In genomic region chr2:86562891-86563649, GRCh38 we compare ENCODE assay signal across 8 cellular contexts. TPM values are rescaled to one million over a fixed set of nuclear protein-coding genes. Genes with fewer than 3 reads are reported as not detected.
A peak's percentile ranks its signal among the peaks of the same experiment; 100 is the strongest.
DNase-seq lines count a peak whose midpoint lies in the region; ATAC-seq, FAIRE-seq and TF ChIP-seq lines count a peak whose summit lies in the region.

TSS of gene CHMP3 (minus strand) at chr2:86563443. CDS start at chr2:86563348, 95 bp downstream.

- WGBS in psoas muscle, 3 donors = 0% methylated on average over 60 of the region's 60 CpGs

- DNase-seq in NCI-H187 (lab: John Stamatoyannopoulos, UW) = peak; percentile 83 to 89
- peak; percentile 89 to 98 (median 95) for DNase-seq in T-helper 2 cell
- DNase-seq in left ventricle myocardium superior = peak; percentile 98
- peak; percentile 98 for DNase-seq in psoas muscle
- peak; percentile 98 for DNase-seq in urothelium cell line (ENCODE audit: low spot score)

- ATAC-seq in GM18498 (IDR thresholded peaks at IDR 0.05; ENCODE audit: unreplicated experiment) (peak; percentile 90), HG02938 (IDR thresholded peaks at IDR 0.05; ENCODE audit: unreplicated experiment) (peak; percentile 80), left ventricle myocardium superior (peak; percentile 98), psoas muscle (peak; percentile 98 to 99 (median 98))

- peaks cover 20% of the 10 kb centered on the region for H3K4me1 ChIP-seq in psoas muscle

- no peaks in the 10 kb centered on the region for H3K27me3 ChIP-seq in psoas muscle (ENCODE audit: insufficient read depth in 3 of 3, low read length in 2 of 3)

- peak within 1 kb of the TSS; percentile 81 for H3K4me3 ChIP-seq in psoas muscle

- H3K27ac ChIP-seq in angular gyrus (ENCODE audit: low read depth, low read length) = peak within 1 kb of the TSS; percentile 99
- H3K27ac ChIP-seq in psoas muscle = peak within 1 kb of the TSS; percentile 98

- intact Hi-C loops in left ventricle myocardium superior (cut with micrococcal nuclease) = no loop called here
- intact Hi-C loops in psoas muscle (cut with DNase I) = loop anchor here in 1 of 2 donors (2.0 kb wide), 1 partner anchor 60 kb away; the partner anchor contains the start of gene RNF103

- no peak for TF ChIP-seq CTCF in psoas muscle (IDR thresholded peaks at IDR 0.05)

- no peaks in the 10 kb centered on the region for H3K9me3 ChIP-seq in psoas muscle

- H3K36me3 ChIP-seq in psoas muscle (ENCODE audit: insufficient read depth in 1 of 2, low read depth in 1 of 2) = no peaks in the 10 kb centered on the region

- peak; percentile 5 for FAIRE-seq in urothelium cell line (lab: Jason Lieb, UNC)

RNA-seq across cellular contexts. Expression of gene CHMP3, which starts in this region (rescaled TPM):
- total RNA-seq in left ventricle myocardium superior (184 TPM), psoas muscle (100 to 1,000 TPM in 2 of 4 donors, 10 to 100 TPM in 2; 84.9 to 133 (median 102) TPM)
- polyA plus RNA-seq in psoas muscle = 10 to 100 TPM; 63.5 to 99.8 (median 76.8) TPM

Comparison
In these comparisons a context has a peak if more than half of its experiments do, and no peak if none do; other contexts are left out.
1. Peak in every context shown above with its lines: DNase-seq, ATAC-seq, H3K4me3 ChIP-seq and H3K27ac ChIP-seq.